In the genomic region with DNA sequence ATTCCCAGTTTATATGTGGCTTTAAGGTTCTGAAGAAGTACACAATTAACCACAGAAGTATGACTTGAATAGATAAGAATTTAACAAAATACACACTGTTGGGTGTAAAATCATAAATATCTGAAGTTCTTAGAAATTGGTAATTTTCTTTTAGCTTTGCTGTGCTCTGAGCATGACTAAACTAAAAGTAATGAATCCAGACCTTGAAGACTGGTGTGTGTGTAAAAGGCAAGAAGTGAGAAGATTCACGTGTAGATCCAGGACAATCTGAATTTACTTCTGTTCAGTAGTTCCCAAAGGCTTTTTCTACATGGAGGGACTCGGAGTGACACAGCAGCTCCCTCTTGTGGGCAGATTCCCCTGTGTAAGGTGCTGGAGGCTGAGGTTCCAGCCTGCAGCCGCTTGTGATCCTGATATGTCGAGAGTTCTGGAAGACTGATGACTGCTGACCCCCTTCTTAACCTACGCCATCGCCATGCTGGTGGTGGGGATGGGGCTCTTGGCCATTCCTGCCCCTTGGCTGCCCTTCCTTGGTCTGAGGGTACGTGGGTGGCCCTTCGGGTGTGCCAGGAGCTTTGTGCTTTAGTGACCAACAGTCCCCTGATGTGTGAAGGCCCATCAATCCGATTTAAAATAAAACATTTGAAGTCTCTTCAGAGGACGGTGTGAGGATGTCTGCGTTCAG, we compare ENCODE assay signal across 8 cellular contexts.
DNase-seq lines count a peak whose midpoint lies in the region; ATAC-seq, FAIRE-seq and TF ChIP-seq lines count a peak whose summit lies in the region.

No MANE protein-coding gene starts in this region.

- H3K9me3 ChIP-seq in astrocyte (ENCODE audit: insufficient read depth, low read depth, low read length) (no peaks in the 10 kb centered on the region), gastrocnemius medialis (no peaks in the 10 kb centered on the region)

- H3K4me1 ChIP-seq in astrocyte (ENCODE audit: insufficient read depth, low read length) = peaks cover 21% of the 10 kb centered on the region
- H3K4me1 ChIP-seq in gastrocnemius medialis = peaks cover 45 to 46% of the 10 kb centered on the region in 2 donors

- H3K9ac ChIP-seq in astrocyte (ENCODE audit: low read length) = peak overlapping the region; percentile 25

- H3K4me3 Mint-ChIP-seq in T-cell (no peak overlapping the region), astrocyte (ENCODE audit: unreplicated experiment) (no peak overlapping the region)

- no peak for TF ChIP-seq POLR2A in gastrocnemius medialis (IDR thresholded peaks at IDR 0.05)

- H3K36me3 Mint-ChIP-seq in T-cell (peaks cover 3% of the 10 kb centered on the region), astrocyte (ENCODE audit: low read depth, unreplicated experiment) (no peaks in the 10 kb centered on the region)

- no peak overlapping the region for H3K4me3 ChIP-seq in astrocyte (ENCODE audit: insufficient read depth, low read depth, low read length)
- H3K4me3 ChIP-seq in gastrocnemius medialis = no peak overlapping the region

- ATAC-seq in T-cell (replicated peaks in 1 of 4) (peak in 3 of 4 experiments; percentile 42 to 54 (median 50)), gastrocnemius medialis (peak; percentile 59 to 63), GM18868 (IDR thresholded peaks at IDR 0.05; ENCODE audit: unreplicated experiment) (no peak), GM21367 (IDR thresholded peaks at IDR 0.05; ENCODE audit: unreplicated experiment) (no peak)

- H3K9me3 Mint-ChIP-seq in T-cell (no peaks in the 10 kb centered on the region), astrocyte (ENCODE audit: unreplicated experiment) (no peaks in the 10 kb centered on the region)

- H3K27me3 Mint-ChIP-seq in T-cell (no peaks in the 10 kb centered on the region), astrocyte (ENCODE audit: low read depth, unreplicated experiment) (peaks cover 4% of the 10 kb centered on the region)

- in situ Hi-C loops in gastrocnemius medialis (cut with MboI; ENCODE audit: low sequenced_read_pairs in 4 of 4) = loop anchor here (5.0 to 10.0 kb wide), 2 partner anchors 92 to 190 kb away; no protein-coding TSS in a partner anchor

- no peak overlapping the region for H3K27ac ChIP-seq in astrocyte (ENCODE audit: low read depth, low read length)
- peak overlapping the region in 3 of 4 donors; percentile 83 to 94 (median 93) for H3K27ac ChIP-seq in gastrocnemius medialis

- H3K36me3 ChIP-seq in astrocyte (ENCODE audit: insufficient read depth, low read length) (no peaks in the 10 kb centered on the region), gastrocnemius medialis (no peaks in the 10 kb centered on the region)

- CTCF ChIA-PET in T-cell (lab: Charles Lee) = interaction anchor here (0.6 to 4.1 kb wide), 15 partner anchors 9 to 197 kb away, joined by 3 to 57 read pairs (median 4); partner anchors contain the start of genes ADARB1 (in 1 of the 2) and SLX9 (in 1 of the 2)

- H3K27ac Mint-ChIP-seq in T-cell = no peak overlapping the region
- peak overlapping the region; percentile 53 for H3K27ac Mint-ChIP-seq in astrocyte (ENCODE audit: unreplicated experiment)

- intact Hi-C loops in gastrocnemius medialis (cut with DNase I; ENCODE audit: low total_unique reads) = loop anchor here (1.0 to 10.0 kb wide), 5 partner anchors 150 to 802 kb away; partner anchors contain the start of genes CFAP410, POFUT2 and UBE2G2

- peak; percentile 81 for FAIRE-seq in astrocyte (lab: Jason Lieb, UNC)

- H3K4me1 Mint-ChIP-seq in T-cell (peaks cover 18 to 34% (median 20%) of the 10 kb centered on the region in 3 donors), astrocyte (ENCODE audit: low read depth, unreplicated experiment) (peaks cover 30% of the 10 kb centered on the region)

- H3K4me2 ChIP-seq in astrocyte (ENCODE audit: low read length) = peak overlapping the region; percentile 40

- peaks cover 24% of the 10 kb centered on the region for H4K20me1 ChIP-seq in astrocyte (ENCODE audit: insufficient read depth, low read length)

- H3K79me2 ChIP-seq in astrocyte (ENCODE audit: insufficient read depth, low read length) = no peaks in the 10 kb centered on the region

- no peak overlapping the region for H2AFZ ChIP-seq in astrocyte (ENCODE audit: low read depth, low read length)

- POLR2A ChIA-PET in T-cell (lab: Charles Lee) = interaction anchor here (0.6 to 0.7 kb wide), 3 partner anchors 88 to 696 kb away, joined by 3 read pairs; no protein-coding TSS in a partner anchor

- H3K27me3 ChIP-seq in astrocyte (ENCODE audit: insufficient read depth, low read length) = no peaks in the 10 kb centered on the region
- H3K27me3 ChIP-seq in gastrocnemius medialis = no peaks in the 10 kb centered on the region

- peak; percentile 93 for TF ChIP-seq CTCF in astrocyte (IDR thresholded peaks at IDR 0.05; ENCODE audit: insufficient read depth, low read depth, low read length)
- peak; percentile 77 to 91 (median 85) for TF ChIP-seq CTCF in gastrocnemius medialis (IDR thresholded peaks at IDR 0.05 in 4 of 5, conservative IDR thresholded peaks at IDR 0.05 in 1 of 5)

- DNase-seq in GM04503 (ENCODE audit: low read depth) (peak; percentile 66), NCI-H1092 treated with DMSO at 0.1 percent for 48 hours (lab: John Stamatoyannopoulos, UW) (peak; percentile 45), T-cell (peak in 31 of 34 experiments; percentile 10 to 64 (median 51)), astrocyte (ENCODE audit: low read depth) (peak; percentile 75), hepatic stellate cell (ENCODE audit: low spot score) (peak; percentile 93), gastrocnemius medialis (peak; percentile 77 to 86)

Comparison
In these comparisons a context has a peak if more than half of its experiments do, and no peak if none do; other contexts are left out.
1. ATAC-seq: peak in T-cell (3 of 4) and gastrocnemius medialis (2 of 2); none in GM18868 (single experiment) and GM21367 (single experiment).
2. Peak in every context shown above with its lines, with median percentiles within 50 percentile points of each other: DNase-seq.